Comparison of ENCODE assay signal across 1 cellular context in genomic region chr3:172566785-172567184, GRCh38. TPM values are rescaled to one million over a fixed set of nuclear protein-coding genes. Genes with fewer than 3 reads are reported as not detected.
"Had no signal": no experiment of that assay in that cellular context is flagged by ENCODE, and none has a peak within 500 bp of the region (broad histone marks: within the 10 kb centered on the region; RNA-seq: fewer than 3 reads in every experiment).

No MANE protein-coding gene starts in this region.

RNA-seq across cellular contexts. Expression of gene TNFSF10, which starts 43.6 kb away (rescaled TPM):
- total RNA-seq: LHCN-M2 had no signal
